In genomic region chr17:7837375-7838290, GRCh38 we compare ENCODE assay signal across 8 cellular contexts. TPM values are rescaled to one million over a fixed set of nuclear protein-coding genes. Genes with fewer than 3 reads are reported as not detected.
DNase-seq lines count a peak whose midpoint lies in the region; ATAC-seq and TF ChIP-seq lines count a peak whose summit lies in the region.

No MANE protein-coding gene starts in this region.

- H3K9ac ChIP-seq in BLaER1 (peak overlapping the region; percentile 90), HUES6 (ENCODE audit: low read length) (peak overlapping the region; percentile 6), adipocyte (ENCODE audit: low read length) (peak overlapping the region; percentile 48)

- no peak for TF ChIP-seq CTCF in right lobe of liver (IDR thresholded peaks at IDR 0.05)
- TF ChIP-seq CTCF in upper lobe of left lung (IDR thresholded peaks at IDR 0.05): no peak

- peak overlapping the region; percentile 84 for H3K4me3 ChIP-seq in BLaER1
- H3K4me3 ChIP-seq in HUES6 (ENCODE audit: low read depth, low read length): peak overlapping the region; percentile 69
- peak overlapping the region; percentile 88 for H3K4me3 ChIP-seq in adipocyte (ENCODE audit: low read length)
- H3K4me3 ChIP-seq in right lobe of liver: peak overlapping the region in 2 of 3 donors; percentile 70 to 73
- H3K4me3 ChIP-seq in upper lobe of left lung: peak overlapping the region in 2 of 4 donors; percentile 71 to 86

- ATAC-seq in right lobe of liver (no peak), upper lobe of left lung (ENCODE audit: low FRiP score in 2 of 2) (no peak), GM19324 (IDR thresholded peaks at IDR 0.05; ENCODE audit: low FRiP score, unreplicated experiment) (no peak)

- no peaks in the 10 kb centered on the region for H3K27me3 ChIP-seq in BLaER1
- H3K27me3 ChIP-seq in HUES6 (ENCODE audit: control insufficient read depth, insufficient read depth, low read length): peaks cover 41% of the 10 kb centered on the region
- H3K27me3 ChIP-seq in adipocyte (replicated peaks; ENCODE audit: control insufficient read depth, insufficient read depth, low read length): peaks cover 2% of the 10 kb centered on the region
- no peaks in the 10 kb centered on the region for H3K27me3 ChIP-seq in right lobe of liver
- no peaks in the 10 kb centered on the region for H3K27me3 ChIP-seq in upper lobe of left lung

- TF ChIP-seq POLR2A in right lobe of liver (IDR thresholded peaks at IDR 0.05) (no peak), upper lobe of left lung (IDR thresholded peaks at IDR 0.05) (no peak)

- H3K4me2 ChIP-seq in BLaER1: peak overlapping the region; percentile 97

- H4K20me1 ChIP-seq in BLaER1: peaks cover 36% of the 10 kb centered on the region

- POLR2A ChIA-PET in HEK293T (lab: Yijun Ruan, JAX): interaction anchor here (0.6 to 3.7 kb wide), 3 partner anchors 19 to 150 kb away, joined by 3 to 18 read pairs (median 5); partner anchors contain the start of genes CNTROB, CYB5D1, NAA38 and TP53

- H3K4me1 ChIP-seq in BLaER1 (peaks cover 50% of the 10 kb centered on the region), HUES6 (ENCODE audit: control insufficient read depth, insufficient read depth, low read length) (peaks cover 36% of the 10 kb centered on the region), adipocyte (ENCODE audit: control insufficient read depth, insufficient read depth, low read length) (peaks cover 46% of the 10 kb centered on the region), right lobe of liver (peaks cover 0 to 50% (median 5%) of the 10 kb centered on the region in 4 donors), upper lobe of left lung (peaks cover 45 to 67% (median 55%) of the 10 kb centered on the region in 4 donors)

- intact Hi-C loops in right lobe of liver (cut with DNase I): no loop called here

- CTCF ChIA-PET in HEK293T (lab: Yijun Ruan, JAX): interaction anchor here (0.6 to 1.8 kb wide), 2 partner anchors 19 to 173 kb away, joined by 3 to 5 read pairs; no protein-coding TSS in a partner anchor

- TF ChIP-seq EP300 in upper lobe of left lung (IDR thresholded peaks at IDR 0.05): no peak

- DNase-seq in adipocyte (ENCODE audit: low read depth) (peak; percentile 26), right lobe of liver (no peak), upper lobe of left lung (no peak), UCSD-AML1 (lab: John Stamatoyannopoulos, UW; ENCODE audit: unreplicated experiment) (no peak), HEK293T (ENCODE audit: extremely low spot score) (no peak)

- WGBS in right lobe of liver (ENCODE audit: insufficient coverage, low coverage, low lambda C conversion rate, missing lambda C conversion rate): 2% methylated on average over 12 of the region's 12 CpGs
- 10 to 13% methylated on average over 10 of the region's 12 CpGs for WGBS in upper lobe of left lung, 2 donors

- H3K36me3 ChIP-seq in BLaER1 (peaks cover 13% of the 10 kb centered on the region), HUES6 (ENCODE audit: control insufficient read depth, insufficient read depth, low read length) (no peaks in the 10 kb centered on the region), adipocyte (ENCODE audit: control insufficient read depth, insufficient read depth, low read length, severe bottlenecking) (peaks cover 4% of the 10 kb centered on the region), right lobe of liver (no peaks in the 10 kb centered on the region), upper lobe of left lung (peaks cover 0 to 3% (median 0%) of the 10 kb centered on the region in 4 donors)

- H3K27ac ChIP-seq in BLaER1 (peak overlapping the region; percentile 96), HUES6 (ENCODE audit: low read depth, low read length) (no peak overlapping the region), right lobe of liver (peak overlapping the region; percentile 97 to 99 (median 97)), upper lobe of left lung (peak overlapping the region; percentile 93 to 100 (median 99))

- H3K9me3 ChIP-seq in BLaER1 (no peaks in the 10 kb centered on the region), HUES6 (ENCODE audit: control insufficient read depth, insufficient read depth, low read depth, low read length) (no peaks in the 10 kb centered on the region), adipocyte (ENCODE audit: control insufficient read depth, low read length) (no peaks in the 10 kb centered on the region), right lobe of liver (no peaks in the 10 kb centered on the region), upper lobe of left lung (no peaks in the 10 kb centered on the region)

TF ChIP-seq in HEK293T, 16 proteins besides CTCF, POLR2A, EP300 and RAD21:
- TF ChIP-seq TARDBP (IDR thresholded peaks at IDR 0.05): no peak
- no peak for TF ChIP-seq PKNOX1 (IDR thresholded peaks at IDR 0.05)
- TF ChIP-seq SUZ12 (IDR thresholded peaks at IDR 0.05): no peak
- TF ChIP-seq ZNF384 (IDR thresholded peaks at IDR 0.05): no peak
- TF ChIP-seq ELF4 (IDR thresholded peaks at IDR 0.05): no peak
- no peak for TF ChIP-seq L3MBTL2 (conservative IDR thresholded peaks at IDR 0.05)
- no peak for TF ChIP-seq LEF1 (IDR thresholded peaks at IDR 0.05; ENCODE audit: borderline replicate concordance)
- no peak for TF ChIP-seq FOXM1 (IDR thresholded peaks at IDR 0.05; ENCODE audit: borderline replicate concordance)
- no peak for TF ChIP-seq NFRKB (IDR thresholded peaks at IDR 0.05)
- no peak for TF ChIP-seq CTBP1 (IDR thresholded peaks at IDR 0.05; ENCODE audit: borderline replicate concordance)
- no peak for TF ChIP-seq ARNT (IDR thresholded peaks at IDR 0.05)
- TF ChIP-seq HDGF (IDR thresholded peaks at IDR 0.05; ENCODE audit: borderline replicate concordance): no peak
- TF ChIP-seq FOXA1 (IDR thresholded peaks at IDR 0.05): no peak
- no peak for TF ChIP-seq FOXK2 (IDR thresholded peaks at IDR 0.05)
- no peak for TF ChIP-seq SP1 (IDR thresholded peaks at IDR 0.05)
- TF ChIP-seq BHLHE40 (IDR thresholded peaks at IDR 0.05; ENCODE audit: borderline replicate concordance): no peak

RNA-seq across cellular contexts. Expression of gene KDM6B, which starts 3.6 kb away (rescaled TPM):
- total RNA-seq in right lobe of liver: 10 to 100 TPM in 4 of 6 experiments, 1 to 10 TPM in 2; 6.1 to 12.8 (median 10.9) TPM
- total RNA-seq in upper lobe of left lung: 10 to 100 TPM; 17.5 to 68.0 (median 42.2) TPM

RNA-seq across cellular contexts. Expression of gene TMEM88, which starts 17.2 kb away (rescaled TPM):
- total RNA-seq in right lobe of liver (1 to 10 TPM in 4 of 6 experiments, under 1 TPM in 2; 0.74 to 2.4 (median 1.2) TPM), upper lobe of left lung (10 to 100 TPM in 2 of 6 donors, 1 to 10 TPM in 3, not detected in 1; 1.6 to 16.1 (median 9.3) TPM)

RNA-seq across cellular contexts. Expression of gene NAA38, which starts 19.7 kb away (rescaled TPM):
- total RNA-seq in right lobe of liver (10 to 100 TPM; 27.2 to 43.0 (median 30.8) TPM), upper lobe of left lung (100 to 1,000 TPM in 2 of 6 donors, 10 to 100 TPM in 4; 50.0 to 111 (median 75.5) TPM)

RNA-seq across cellular contexts. Expression of gene CYB5D1, which starts 20.2 kb away (rescaled TPM):
- total RNA-seq in right lobe of liver (10 to 100 TPM in 1 of 6 experiments, 1 to 10 TPM in 5; 6.0 to 11.7 (median 7.4) TPM), upper lobe of left lung (10 to 100 TPM in 2 of 6 donors, 1 to 10 TPM in 4; 5.2 to 12.4 (median 7.3) TPM)

RNA-seq across cellular contexts. Expression of gene CHD3, which starts 51.0 kb away (rescaled TPM):
- total RNA-seq in right lobe of liver (1 to 10 TPM; 3.2 to 7.2 (median 5.1) TPM), upper lobe of left lung (100 to 1,000 TPM in 2 of 6 donors, 10 to 100 TPM in 4; 68.1 to 183 (median 91.3) TPM)

Comparison
In these comparisons a context has a peak if more than half of its experiments do, and no peak if none do; other contexts are left out.
1. H3K9ac ChIP-seq: peak in every context shown above with its lines; median percentile 90 in BLaER1; 48 in adipocyte; 6 in HUES6.